15 cellular contexts compared by ENCODE assay signal in genomic region chr12:98483621-98484455, GRCh38. TPM values are rescaled to one million over a fixed set of nuclear protein-coding genes. Genes with fewer than 3 reads are reported as not detected.
DNase-seq lines count a peak whose midpoint lies in the region; ATAC-seq, FAIRE-seq and TF ChIP-seq lines count a peak whose summit lies in the region.
"Had no signal": no experiment of that assay in that cellular context is flagged by ENCODE, and none has a peak within 500 bp of the region (broad histone marks: within the 10 kb centered on the region; RNA-seq: fewer than 3 reads in every experiment).

No MANE protein-coding gene starts in this region.

- no peaks in the 10 kb centered on the region for H3K27me3 ChIP-seq in GM23338 (ENCODE audit: insufficient read depth)
- peaks cover 9 to 16% of the 10 kb centered on the region in 2 experiments; a peak in 3 of 5 replicates for H3K27me3 ChIP-seq in K562 (ENCODE audit: control insufficient read depth in 2 of 2, insufficient read depth in 2 of 2, low read length in 2 of 2)
- no peaks in the 10 kb centered on the region for H3K27me3 ChIP-seq in hepatocyte
- H3K27me3 ChIP-seq: BE2C had no signal

- no peak for TF ChIP-seq EP300 in K562 (IDR thresholded peaks at IDR 0.05; ENCODE audit: low read length)

- no peak for FAIRE-seq in K562 (lab: Jason Lieb, UNC)
- FAIRE-seq: A549 had no signal

- H3K9me2 ChIP-seq in GM23338 (ENCODE audit: insufficient read depth) (no peaks in the 10 kb centered on the region), hepatocyte (replicated peaks; ENCODE audit: insufficient read depth) (no peaks in the 10 kb centered on the region)

- H3K4me3 Mint-ChIP-seq in GM23338 = no peak overlapping the region
- H3K4me3 Mint-ChIP-seq: H9, IgD-negative memory B cell had no signal

- H3K27ac ChIP-seq in GM23338 (ENCODE audit: low read depth) (no peak overlapping the region), K562 (ENCODE audit: extremely low read depth, low read depth, low read length) (no peak overlapping the region), hepatocyte (no peak overlapping the region)
- H3K27ac ChIP-seq: A549, C4-2B had no signal

- TF ChIP-seq POLR2A in K562 (conservative IDR thresholded peaks at IDR 0.05) = no peak

- H3K9me1 ChIP-seq in K562 (ENCODE audit: control insufficient read depth, insufficient read depth, low read length) = no peaks in the 10 kb centered on the region

- CTCF ChIA-PET in K562 (lab: Yijun Ruan, JAX; ENCODE audit: low intra/inter-chr PET ratio) = no interaction called here

- no TSS peak for BruUV-seq in K562 (replicated peaks; lab: Mats Ljungman, UMichigan)

- no peaks in the 10 kb centered on the region; the same call in 2 of the 3 replicates for H3K9me3 Mint-ChIP-seq in GM23338
- H3K9me3 Mint-ChIP-seq: CD4-positive, alpha-beta memory T cell; IgD-negative memory B cell had no signal

- H3F3A ChIP-seq in GM23338 (replicated peaks; ENCODE audit: low read depth) = 0 out of 2 replicates have a peak, but pooled peaks cover 4% of the 10 kb centered on the region

- peaks cover 14% of the 10 kb centered on the region for H3K4me1 ChIP-seq in GM23338 (ENCODE audit: insufficient read depth)
- no peaks in the 10 kb centered on the region for H3K4me1 ChIP-seq in K562 (replicated peaks in 1 of 2; ENCODE audit: control insufficient read depth in 2 of 2, insufficient read depth in 2 of 2, low read length in 2 of 2)
- H3K4me1 ChIP-seq in hepatocyte (ENCODE audit: insufficient read depth) = no peaks in the 10 kb centered on the region
- H3K4me1 ChIP-seq: A549, BE2C had no signal

- H3K27ac Mint-ChIP-seq in GM23338 = no peak overlapping the region
- H3K27ac Mint-ChIP-seq: CD4-positive, alpha-beta memory T cell; IgD-negative memory B cell had no signal

- H3K27me3 Mint-ChIP-seq in GM23338 (ENCODE audit: insufficient read depth, low read depth, poor library complexity) = peaks cover 8% of the 10 kb centered on the region

- H3K36me3 Mint-ChIP-seq in GM23338 (ENCODE audit: low read depth) = no peaks in the 10 kb centered on the region
- H3K36me3 Mint-ChIP-seq: CD4-positive, alpha-beta memory T cell had no signal

- H4K20me1 ChIP-seq in GM23338 (replicated peaks; ENCODE audit: insufficient read depth) (no peaks in the 10 kb centered on the region), K562 (replicated peaks; ENCODE audit: control insufficient read depth, insufficient read depth, low read length) (no peaks in the 10 kb centered on the region), hepatocyte (ENCODE audit: insufficient read depth, poor library complexity, severe bottlenecking) (no peaks in the 10 kb centered on the region)

- ATAC-seq in GM23338 = peak; percentile 37; the same call in 2 of the 3 replicates
- no peak for ATAC-seq in K562
- ATAC-seq in left colon = peak; percentile 80
- no peak for ATAC-seq in GM21447 (IDR thresholded peaks at IDR 0.05; ENCODE audit: unreplicated experiment)
- ATAC-seq: A549 had no signal

- H3K4me3 ChIP-seq in GM23338 (no peak overlapping the region), K562 (no peak overlapping the region), hepatocyte (no peak overlapping the region)
- H3K4me3 ChIP-seq: A549 had no signal

- H3K4me2 ChIP-seq in GM23338 (no peak overlapping the region), K562 (ENCODE audit: insufficient read depth, low read length) (no peak overlapping the region), hepatocyte (no peak overlapping the region)
- H3K4me2 ChIP-seq: A549 had no signal

- H3K79me2 ChIP-seq in GM23338 (replicated peaks; ENCODE audit: insufficient read depth) (no peaks in the 10 kb centered on the region), K562 (ENCODE audit: control insufficient read depth, insufficient read depth, low read length) (no peaks in the 10 kb centered on the region), hepatocyte (no peaks in the 10 kb centered on the region)

- DNase-seq in GM23338 (ENCODE audit: low spot score) = peak; percentile 36
- DNase-seq in NCI-H1436 (lab: John Stamatoyannopoulos, UW) = peak; percentile 21
- DNase-seq in K562 (ENCODE audit: extremely low read depth in 1 of 4, low spot score in 3 of 4) = peak in 1 of 4 experiments; percentile 25
- DNase-seq in left colon = no peak
- no peak for DNase-seq in GM19238 (ENCODE audit: insufficient read length, low spot score)
- DNase-seq in hepatocyte (ENCODE audit: low spot score) = no peak
- DNase-seq in glomerular visceral epithelial cell (ENCODE audit: extremely low spot score) = no peak
- DNase-seq: BE2C; CD4-positive, alpha-beta memory T cell; GF-D8; H9 had no signal

- TF ChIP-seq CTCF in GM23338 (conservative IDR thresholded peaks at IDR 0.05; ENCODE audit: low read depth in 2 of 2) (no peak), K562 (IDR thresholded peaks at IDR 0.05 in 2 of 3, conservative IDR thresholded peaks at IDR 0.05 in 1 of 3; ENCODE audit: insufficient read depth in 2 of 3, low read depth in 1 of 3, low read length in 3 of 3) (no peak), hepatocyte (IDR thresholded peaks at IDR 0.05; ENCODE audit: poor library complexity) (no peak)

- H2AFZ ChIP-seq in GM23338 (peak overlapping the region; percentile 75), K562 (ENCODE audit: low read depth, low read length) (no peak overlapping the region), hepatocyte (no peak overlapping the region)

- intact Hi-C loops in K562 (cut with micrococcal nuclease) = no loop called here
- intact Hi-C loops in left colon (cut with DNase I, micrococcal nuclease) = no loop called here

- no peak overlapping the region for H3K9ac ChIP-seq in K562 (ENCODE audit: insufficient read depth in 1 of 2, low read depth in 2 of 2, low read length in 2 of 2)

- POLR2A ChIA-PET in K562 (lab: Yijun Ruan, JAX) = interaction anchor here (0.9 to 1.4 kb wide), 2 partner anchors 10 to 16 kb away, joined by 4 to 5 read pairs; no protein-coding TSS in a partner anchor

- no peak for TF ChIP-seq RAD21 in K562 (CRISPR knock-in tag; conservative IDR thresholded peaks at IDR 0.05 in 1 of 2, IDR thresholded peaks at IDR 0.05 in 1 of 2)

- peaks cover 19% of the 10 kb centered on the region for H3K4me1 Mint-ChIP-seq in GM23338
- H3K4me1 Mint-ChIP-seq: CD4-positive, alpha-beta memory T cell had no signal

- in situ Hi-C loops in K562 (cut with MboI) = no loop called here

- no peaks in the 10 kb centered on the region; the same call in 1 of the 2 replicates for H3K36me3 ChIP-seq in GM23338 (ENCODE audit: insufficient read depth)
- H3K36me3 ChIP-seq in K562 (ENCODE audit: control insufficient read depth, insufficient read depth, low read length) = no peaks in the 10 kb centered on the region
- H3K36me3 ChIP-seq in hepatocyte (replicated peaks; ENCODE audit: insufficient read depth, low read depth) = no peaks in the 10 kb centered on the region
- H3K36me3 ChIP-seq: BE2C had no signal

- H3K9me3 ChIP-seq in K562 (replicated peaks; ENCODE audit: control insufficient read depth, insufficient read depth, low read depth, low read length) (no peaks in the 10 kb centered on the region), hepatocyte (ENCODE audit: low read depth) (no peaks in the 10 kb centered on the region)
- H3K9me3 ChIP-seq: BE2C had no signal

- WGBS in K562 (ENCODE audit: insufficient coverage, low coverage, missing lambda C conversion rate) = 4% methylated on average over 7 of the region's 7 CpGs
- 80% methylated on average over 7 of the region's 7 CpGs for WGBS in hepatocyte (ENCODE audit: low lambda C conversion rate, missing lambda C conversion rate)

TF ChIP-seq in GM23338, 12 proteins besides CTCF, POLR2A, EP300 and RAD21 (continues in another document):
- TF ChIP-seq ZNF331 (CRISPR knock-in tag; IDR thresholded peaks at IDR 0.05; ENCODE audit: low read depth) (no peak), STAT1 (IDR thresholded peaks at IDR 0.05; ENCODE audit: unreplicated experiment) (no peak), POLR2AphosphoS5 (IDR thresholded peaks at IDR 0.05; ENCODE audit: low read depth) (no peak)

TF ChIP-seq in K562, 482 proteins besides CTCF, POLR2A, EP300 and RAD21 (continues in another document):
- TF ChIP-seq GTF2F1 (IDR thresholded peaks at IDR 0.05; ENCODE audit: low read depth, low read length) (no peak), NFE2 (IDR thresholded peaks at IDR 0.05; ENCODE audit: low read depth) (no peak), EHMT2 (IDR thresholded peaks at IDR 0.05) (no peak), PKNOX1 (IDR thresholded peaks at IDR 0.05) (peak; percentile 8; the same call in 1 of the 2 replicates)

RNA-seq across cellular contexts. Expression of gene TMPO, which starts 31.6 kb away (rescaled TPM):
- total RNA-seq in GM23338 (2014; rRNA removed; shearing (Covaris generic)) = 256 and 290 TPM in 2 replicates
- polyA plus RNA-seq in GM23338 (2016; fragmentation: Nextera tagmentation; extraction: Ambion mirVana) = 75.5 and 77.9 TPM in 2 replicates
- 87.3 and 241 TPM in 2 replicates for total RNA-seq in K562 (2011; cell fraction: chromatin; rRNA removed; ENCODE audit: low replicate concordance)
- total RNA-seq in K562 (2011; cell fraction: nucleolus; rRNA removed) = 71.1 and 72.0 TPM in 2 replicates
- 103 and 175 TPM in 2 replicates for total RNA-seq in K562 (2011; cell fraction: nucleoplasm; rRNA removed)
- 182 and 185 TPM in 2 replicates for total RNA-seq in K562 (2014; rRNA removed)
- total RNA-seq in K562 (2014; rRNA removed; fragmentation: Illumina TruSeq; extraction: Trizol) = 250 and 291 TPM in 2 replicates
- 257 and 263 TPM in 2 replicates for total RNA-seq in K562 (2015; rRNA removed; fragmentation: Illumina TruSeq; extraction: Trizol)
- total RNA-seq in K562 (2021) = 234 and 244 TPM in 2 replicates
- polyA plus RNA-seq in K562 (2011; rRNA removed) = 134 and 156 TPM in 2 replicates
- 31.6 and 45.3 TPM in 2 replicates for polyA plus RNA-seq in K562 (2011; cell fraction: cytosol; rRNA removed)
- polyA plus RNA-seq in K562 (2011; cell fraction: nucleus; rRNA removed) = 38.5 and 49.5 TPM in 2 replicates
- 132 and 133 TPM in 2 replicates for polyA plus RNA-seq in K562 (2012)
- polyA plus RNA-seq in K562 (2014; fragmentation: Illumina TruSeq; extraction: Trizol) = 179 and 184 TPM in 2 replicates
- 10 to 100 TPM; 62.1 to 85.9 TPM for polyA plus RNA-seq in K562 (2014; fragmentation: Nextera tagmentation; extraction: Ambion mirVana)
- 102 and 108 TPM in 2 replicates for polyA plus RNA-seq in K562 (2014; rRNA removed)
- 217 and 242 TPM in 2 replicates for polyA minus RNA-seq in K562 (2011; rRNA and poly(A)+ RNA removed)
- polyA minus RNA-seq in K562 (2011; cell fraction: cytosol; rRNA and poly(A)+ RNA removed) = 118 and 127 TPM in 2 replicates
- polyA minus RNA-seq in K562 (2011; cell fraction: nucleus; rRNA and poly(A)+ RNA removed) = 95.9 and 167 TPM in 2 replicates
- total RNA-seq in left colon = 10 to 100 TPM; 63.3 to 70.7 TPM
- total RNA-seq in hepatocyte = 112 and 115 TPM in 2 replicates
- polyA plus RNA-seq in hepatocyte = 22.4 and 28.1 TPM in 2 replicates

Comparison
In these comparisons a context has a peak if more than half of its experiments do, and no peak if none do; other contexts are left out.
1. ATAC-seq: peak in GM23338 (single experiment) and left colon (single experiment); none in K562 (single experiment) and GM21447 (single experiment).
2. DNase-seq: peak in GM23338 (single experiment) and NCI-H1436 (single experiment); none in left colon (0 of 2), GM19238 (single experiment), hepatocyte (single experiment) and glomerular visceral epithelial cell (single experiment).